In the genomic region with DNA sequence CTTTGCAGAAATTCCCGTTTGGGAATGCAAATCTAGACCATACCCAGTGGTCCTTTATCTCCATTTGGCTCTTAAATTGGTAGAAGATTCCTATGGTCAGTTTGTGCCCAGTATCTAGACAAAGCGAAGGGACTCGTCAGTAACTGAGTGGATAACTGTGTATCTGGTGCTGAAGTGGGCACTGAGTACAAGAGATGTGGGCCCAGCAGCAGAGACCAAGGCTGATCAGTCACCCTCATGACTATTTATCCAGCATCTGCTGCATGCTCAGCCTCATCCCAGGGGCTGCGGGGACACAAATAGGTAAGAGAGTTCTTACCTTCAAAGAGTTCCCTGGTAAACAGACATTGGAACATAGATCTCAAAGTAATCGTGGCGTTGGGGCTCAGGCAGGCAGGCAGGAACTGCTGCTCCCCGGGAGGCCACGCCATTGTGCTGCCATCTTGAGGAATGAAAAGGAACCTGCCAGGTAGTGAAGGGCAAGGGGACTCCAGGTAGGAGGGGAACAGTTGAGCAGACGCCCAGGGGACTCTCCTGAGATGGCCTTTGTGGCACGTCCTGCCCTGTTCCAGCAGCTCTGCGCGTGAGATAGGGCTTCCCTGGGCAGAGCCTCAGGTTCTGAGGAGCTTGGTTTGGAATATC, we compare ENCODE assay signal across 1 cellular context.
A peak's percentile ranks its signal among the peaks of the same experiment; 100 is the strongest.
TF ChIP-seq lines count a peak whose summit lies in the region.

No MANE protein-coding gene starts in this region.

TF ChIP-seq in K562, 482 proteins besides CTCF, POLR2A, EP300 and RAD21 (continued from another document):
- no peak for TF ChIP-seq MTA3 (IDR thresholded peaks at IDR 0.05; ENCODE audit: borderline replicate concordance)
- no peak for TF ChIP-seq POLR2H (tag; IDR thresholded peaks at IDR 0.05; ENCODE audit: low read depth)
- TF ChIP-seq, protein P1, sequence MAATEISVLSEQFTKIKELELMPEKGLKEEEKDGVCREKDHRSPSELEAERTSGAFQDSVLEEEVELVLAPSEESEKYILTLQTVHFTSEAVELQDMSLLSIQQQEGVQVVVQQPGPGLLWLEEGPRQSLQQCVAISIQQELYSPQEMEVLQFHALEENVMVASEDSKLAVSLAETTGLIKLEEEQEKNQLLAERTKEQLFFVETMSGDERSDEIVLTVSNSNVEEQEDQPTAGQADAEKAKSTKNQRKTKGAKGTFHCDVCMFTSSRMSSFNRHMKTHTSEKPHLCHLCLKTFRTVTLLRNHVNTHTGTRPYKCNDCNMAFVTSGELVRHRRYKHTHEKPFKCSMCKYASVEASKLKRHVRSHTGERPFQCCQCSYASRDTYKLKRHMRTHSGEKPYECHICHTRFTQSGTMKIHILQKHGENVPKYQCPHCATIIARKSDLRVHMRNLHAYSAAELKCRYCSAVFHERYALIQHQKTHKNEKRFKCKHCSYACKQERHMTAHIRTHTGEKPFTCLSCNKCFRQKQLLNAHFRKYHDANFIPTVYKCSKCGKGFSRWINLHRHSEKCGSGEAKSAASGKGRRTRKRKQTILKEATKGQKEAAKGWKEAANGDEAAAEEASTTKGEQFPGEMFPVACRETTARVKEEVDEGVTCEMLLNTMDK (IDR thresholded peaks at IDR 0.05; ENCODE audit: borderline replicate concordance, insufficient read depth, low read depth, low read length, poor library complexity, severe bottlenecking) = peak; percentile 43
- TF ChIP-seq SAFB2 (IDR thresholded peaks at IDR 0.05; ENCODE audit: borderline replicate concordance, low read depth, low read length, severe bottlenecking) = no peak
